1 cellular context compared by ENCODE assay signal in genomic region chr7:12638851-12639467, GRCh38.
TF ChIP-seq lines count a peak whose summit lies in the region.

No MANE protein-coding gene starts in this region.

TF ChIP-seq in WTC11, 78 proteins besides CTCF, POLR2A, EP300 and RAD21 (continued from another document):
- TF ChIP-seq ZNF281 (CRISPR knock-in tag; IDR thresholded peaks at IDR 0.05) (no peak), ZSCAN18 (CRISPR knock-in tag; IDR thresholded peaks at IDR 0.05) (no peak), ZNF423 (CRISPR knock-in tag; IDR thresholded peaks at IDR 0.05) (no peak), ZMAT4 (CRISPR knock-in tag; IDR thresholded peaks at IDR 0.05) (no peak), MAX (CRISPR knock-in tag; IDR thresholded peaks at IDR 0.05) (no peak), CREB1 (CRISPR knock-in tag; IDR thresholded peaks at IDR 0.05) (no peak), SMAD3 (CRISPR knock-in tag; IDR thresholded peaks at IDR 0.05; ENCODE audit: borderline replicate concordance) (no peak)
